Comparison of ENCODE assay signal across 8 cellular contexts in the genomic region with DNA sequence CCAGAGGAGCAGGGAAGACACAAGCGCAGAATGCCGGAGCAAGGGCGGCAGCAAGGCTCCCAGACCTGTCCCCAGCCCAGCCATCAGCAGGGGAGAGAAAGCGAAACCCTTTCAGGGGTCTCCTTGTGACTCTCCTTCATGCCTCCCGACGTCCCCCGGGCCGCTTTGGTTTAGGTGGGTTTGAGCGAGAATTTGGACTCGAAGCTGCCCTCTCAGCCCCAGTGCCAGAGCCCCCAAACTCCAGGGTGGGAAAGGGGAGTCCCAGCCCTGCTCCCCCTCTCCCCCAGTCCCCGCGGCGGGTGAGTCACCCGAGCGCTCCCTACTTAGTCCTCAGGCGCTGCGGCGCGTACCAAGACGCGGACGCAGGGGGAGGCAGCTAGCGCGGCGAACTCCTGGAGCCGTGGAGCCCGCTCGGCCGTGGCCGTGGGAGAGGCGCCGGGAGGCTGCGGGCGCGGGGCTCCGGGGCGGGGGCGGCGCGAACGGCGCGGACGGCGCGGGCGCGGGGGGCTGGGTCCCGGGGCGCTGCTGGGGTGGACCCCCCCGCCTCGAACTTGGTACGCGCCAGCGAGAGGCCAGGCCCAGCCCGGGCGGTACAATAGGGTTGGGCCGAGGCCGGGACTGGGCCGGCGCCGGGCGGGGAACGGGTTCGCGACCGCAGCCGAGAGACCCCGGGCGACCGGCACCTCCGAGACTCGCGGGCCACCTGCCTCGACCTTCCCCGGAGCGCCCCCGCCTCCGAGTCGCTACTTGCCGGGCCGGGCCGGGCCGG. TPM values are rescaled to one million over a fixed set of nuclear protein-coding genes. Genes with fewer than 3 reads are reported as not detected.
DNase-seq lines count a peak whose midpoint lies in the region; ATAC-seq and TF ChIP-seq lines count a peak whose summit lies in the region.

A gene (plus strand): TSS at position 601 of the 769 bp plus-strand sequence. CDS start 258 bp downstream, outside the sequence.

- peak within 1 kb of the TSS; percentile 69 for H2AFZ ChIP-seq in neural cell (ENCODE audit: low read depth, low read length)

- peak; percentile 44 for ATAC-seq in GM21367 (IDR thresholded peaks at IDR 0.05; ENCODE audit: unreplicated experiment)

- CTCF ChIA-PET in Caco-2 (lab: Charles Lee): interaction anchor here (1.0 kb wide), 1 partner anchor 33 kb away, joined by 3 read pairs; no protein-coding TSS in a partner anchor
- CTCF ChIA-PET in RWPE1 (lab: Yijun Ruan, JAX): interaction anchor here (1.1 kb wide), 1 partner anchor 32 kb away, joined by 4 read pairs; no protein-coding TSS in a partner anchor

- peaks cover 18% of the 10 kb centered on the region for H4K20me1 ChIP-seq in neural cell (ENCODE audit: insufficient read depth)

- TF ChIP-seq POLR2A in stomach (IDR thresholded peaks at IDR 0.05): peak in 2 of 4 donors; percentile 41 to 60

- H3K27me3 Mint-ChIP-seq in Caco-2 (ENCODE audit: insufficient read depth, unreplicated experiment): no peaks in the 10 kb centered on the region

- peak within 1 kb of the TSS; percentile 94 for H3K4me2 ChIP-seq in neural cell (ENCODE audit: low read length)

- H3K27ac ChIP-seq in RWPE1: peak within 1 kb of the TSS; percentile 99
- peak within 1 kb of the TSS; percentile 99 for H3K27ac ChIP-seq in neural cell (ENCODE audit: low read length)
- H3K27ac ChIP-seq in stomach: peak within 1 kb of the TSS; percentile 95 to 100 (median 98)

- no peak for TF ChIP-seq RAD21 in neural cell (conservative IDR thresholded peaks at IDR 0.05)

- H3K9me3 Mint-ChIP-seq in Caco-2 (ENCODE audit: unreplicated experiment): no peaks in the 10 kb centered on the region

- H3K36me3 Mint-ChIP-seq in Caco-2 (ENCODE audit: insufficient read depth, unreplicated experiment): peaks cover 10% of the 10 kb centered on the region

- DNase-seq in Caco-2 (peak; percentile 70 to 81), HuH-7.5 (ENCODE audit: low spot score) (peak; percentile 77), RWPE1 (ENCODE audit: low spot score) (peak; percentile 81), fibroblast of the aortic adventitia (ENCODE audit: low read depth) (peak; percentile 79), stomach (peak; percentile 85)
- peak; percentile 76 for DNase-seq in activated T-helper 9 cell treated with anti-CD3 and anti-CD28 coated beads, Interleukin-2, amount 50 U/mL, for 16 hours (ENCODE audit: low read depth)

- H3K4me1 Mint-ChIP-seq in Caco-2 (ENCODE audit: low read depth, unreplicated experiment): peaks cover 19% of the 10 kb centered on the region

- WGBS in stomach, 5 donors: 0 to 1% (median 0%) methylated on average over 19 to 84 of the region's 84 CpGs

- POLR2A ChIA-PET in Caco-2 (lab: Charles Lee): no interaction called here
- POLR2A ChIA-PET in RWPE1 (lab: Yijun Ruan, JAX; ENCODE audit: low non-redundant PET): no interaction called here

- peak within 1 kb of the TSS; percentile 98 for H3K9ac ChIP-seq in neural cell (ENCODE audit: low read length)

- H3K79me2 ChIP-seq in neural cell (replicated peaks; ENCODE audit: insufficient read depth, low read length): peaks cover 61% of the 10 kb centered on the region

- peaks cover 6% of the 10 kb centered on the region; the same call in 1 of the 2 replicates for H3K4me1 ChIP-seq in Caco-2
- peaks cover 56 to 66% (median 61%) of the 10 kb centered on the region in 4 donors for H3K4me1 ChIP-seq in stomach

- peak within 1 kb of the TSS; percentile 82 for H3K4me3 Mint-ChIP-seq in Caco-2 (ENCODE audit: unreplicated experiment)

- no peaks in the 10 kb centered on the region for H3F3A ChIP-seq in neural cell (ENCODE audit: insufficient read depth, low read length, poor library complexity, severe bottlenecking)

- peak within 1 kb of the TSS; percentile 87 for H3K27ac Mint-ChIP-seq in Caco-2 (ENCODE audit: unreplicated experiment)

- H3K9me3 ChIP-seq in Caco-2 (no peaks in the 10 kb centered on the region), neural cell (ENCODE audit: low read length) (no peaks in the 10 kb centered on the region), stomach (no peaks in the 10 kb centered on the region)

- TF ChIP-seq EP300 in neural cell (conservative IDR thresholded peaks at IDR 0.05; ENCODE audit: poor library complexity, severe bottlenecking) (peak; percentile 27), stomach (IDR thresholded peaks at IDR 0.05) (no peak)

- intact Hi-C loops in Caco-2 (cut with micrococcal nuclease; ENCODE audit: unreplicated experiment): no loop called here
- intact Hi-C loops in stomach (cut with DNase I; ENCODE audit: low total_unique reads): no loop called here

- no peaks in the 10 kb centered on the region for H3K27me3 ChIP-seq in Caco-2 (replicated peaks; ENCODE audit: control insufficient read depth, insufficient read depth, low read length)
- no peaks in the 10 kb centered on the region for H3K27me3 ChIP-seq in neural cell (ENCODE audit: insufficient read depth, low read depth, low read length)
- H3K27me3 ChIP-seq in stomach: no peaks in the 10 kb centered on the region

- BruUV-seq in Caco-2 (replicated peaks; lab: Mats Ljungman, UMichigan): no TSS peak

- no peaks in the 10 kb centered on the region for H3K36me3 ChIP-seq in Caco-2 (ENCODE audit: control insufficient read depth, insufficient read depth, low read length)
- no peaks in the 10 kb centered on the region for H3K36me3 ChIP-seq in neural cell (ENCODE audit: insufficient read depth, low read length)
- peaks cover 0 to 4% (median 0%) of the 10 kb centered on the region in 4 donors for H3K36me3 ChIP-seq in stomach

- TF ChIP-seq CTCF in Caco-2 (IDR thresholded peaks at IDR 0.05; ENCODE audit: insufficient read depth in 1 of 2, low read depth in 1 of 2, low read length in 1 of 2, severe bottlenecking in 1 of 2, unreplicated experiment in 1 of 2) (no peak), RWPE1 (conservative IDR thresholded peaks at IDR 0.05; ENCODE audit: low read depth) (no peak), fibroblast of the aortic adventitia (IDR thresholded peaks at IDR 0.05; ENCODE audit: insufficient read depth, low read length) (no peak), neural cell (IDR thresholded peaks at IDR 0.05; ENCODE audit: poor library complexity, severe bottlenecking) (no peak), stomach (IDR thresholded peaks at IDR 0.05) (no peak)

- no peaks in the 10 kb centered on the region for H3K9me2 ChIP-seq in neural cell (ENCODE audit: insufficient read depth, low read length)

- peak within 1 kb of the TSS; percentile 53 for H3K4me3 ChIP-seq in Caco-2 (ENCODE audit: low read depth, low read length)
- peak within 1 kb of the TSS; percentile 92 for H3K4me3 ChIP-seq in fibroblast of the aortic adventitia (ENCODE audit: low read depth, low read length)
- H3K4me3 ChIP-seq in neural cell (ENCODE audit: low read length): peak within 1 kb of the TSS; percentile 95
- H3K4me3 ChIP-seq in stomach: peak within 1 kb of the TSS; percentile 90 to 99 (median 98)

TF ChIP-seq in neural cell, 6 proteins besides CTCF, POLR2A, EP300 and RAD21:
- no peak for TF ChIP-seq EZH2 (IDR thresholded peaks at IDR 0.05; ENCODE audit: borderline replicate concordance, insufficient read depth, low read length, poor library complexity, severe bottlenecking)
- no peak for TF ChIP-seq SMC3 (conservative IDR thresholded peaks at IDR 0.05; ENCODE audit: poor library complexity)
- TF ChIP-seq, protein P1, sequence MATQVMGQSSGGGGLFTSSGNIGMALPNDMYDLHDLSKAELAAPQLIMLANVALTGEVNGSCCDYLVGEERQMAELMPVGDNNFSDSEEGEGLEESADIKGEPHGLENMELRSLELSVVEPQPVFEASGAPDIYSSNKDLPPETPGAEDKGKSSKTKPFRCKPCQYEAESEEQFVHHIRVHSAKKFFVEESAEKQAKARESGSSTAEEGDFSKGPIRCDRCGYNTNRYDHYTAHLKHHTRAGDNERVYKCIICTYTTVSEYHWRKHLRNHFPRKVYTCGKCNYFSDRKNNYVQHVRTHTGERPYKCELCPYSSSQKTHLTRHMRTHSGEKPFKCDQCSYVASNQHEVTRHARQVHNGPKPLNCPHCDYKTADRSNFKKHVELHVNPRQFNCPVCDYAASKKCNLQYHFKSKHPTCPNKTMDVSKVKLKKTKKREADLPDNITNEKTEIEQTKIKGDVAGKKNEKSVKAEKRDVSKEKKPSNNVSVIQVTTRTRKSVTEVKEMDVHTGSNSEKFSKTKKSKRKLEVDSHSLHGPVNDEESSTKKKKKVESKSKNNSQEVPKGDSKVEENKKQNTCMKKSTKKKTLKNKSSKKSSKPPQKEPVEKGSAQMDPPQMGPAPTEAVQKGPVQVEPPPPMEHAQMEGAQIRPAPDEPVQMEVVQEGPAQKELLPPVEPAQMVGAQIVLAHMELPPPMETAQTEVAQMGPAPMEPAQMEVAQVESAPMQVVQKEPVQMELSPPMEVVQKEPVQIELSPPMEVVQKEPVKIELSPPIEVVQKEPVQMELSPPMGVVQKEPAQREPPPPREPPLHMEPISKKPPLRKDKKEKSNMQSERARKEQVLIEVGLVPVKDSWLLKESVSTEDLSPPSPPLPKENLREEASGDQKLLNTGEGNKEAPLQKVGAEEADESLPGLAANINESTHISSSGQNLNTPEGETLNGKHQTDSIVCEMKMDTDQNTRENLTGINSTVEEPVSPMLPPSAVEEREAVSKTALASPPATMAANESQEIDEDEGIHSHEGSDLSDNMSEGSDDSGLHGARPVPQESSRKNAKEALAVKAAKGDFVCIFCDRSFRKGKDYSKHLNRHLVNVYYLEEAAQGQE (IDR thresholded peaks at IDR 0.05; ENCODE audit: borderline replicate concordance): peak; percentile 13
- TF ChIP-seq MXI1 (conservative IDR thresholded peaks at IDR 0.05; ENCODE audit: poor library complexity, severe bottlenecking): no peak
- TF ChIP-seq POLR2AphosphoS5 (IDR thresholded peaks at IDR 0.05): peak; percentile 86
- peak; percentile 56 for TF ChIP-seq TAF1 (IDR thresholded peaks at IDR 0.05; ENCODE audit: low read depth)
TF ChIP-seq in neural cell: peak in this region for 3.

RNA-seq across cellular contexts. Expression of the gene that starts here (rescaled TPM):
- 33.7 and 37.7 TPM in 2 replicates for total RNA-seq in Caco-2 (2022)
- total RNA-seq in fibroblast of the aortic adventitia (ENCODE audit: low replicate concordance): 114 and 180 TPM in 2 replicates
- 142 and 156 TPM in 2 replicates for polyA plus RNA-seq in neural cell
- polyA minus RNA-seq in neural cell: 102 and 119 TPM in 2 replicates
- 100 to 1,000 TPM in 2 of 5 donors, 10 to 100 TPM in 3; 14.6 to 164 (median 40.3) TPM for total RNA-seq in stomach
- polyA plus RNA-seq in stomach: 10 to 100 TPM; 36.7 to 42.8 (median 42.4) TPM

Comparison
In these comparisons a context has a peak if more than half of its experiments do, and no peak if none do; other contexts are left out.
1. Peak in every context shown above with its lines: DNase-seq, ATAC-seq, H3K4me3 ChIP-seq and H3K27ac ChIP-seq.